9 cellular contexts compared by ENCODE assay signal in genomic region chr16:64089697-64090096, GRCh38.
A peak's percentile ranks its signal among the peaks of the same experiment; 100 is the strongest.
DNase-seq lines count a peak whose midpoint lies in the region; ATAC-seq and TF ChIP-seq lines count a peak whose summit lies in the region.
"Had no signal": no experiment of that assay in that cellular context is flagged by ENCODE, and none has a peak within 500 bp of the region (broad histone marks: within the 10 kb centered on the region; RNA-seq: fewer than 3 reads in every experiment).

No MANE protein-coding gene starts in this region.

- H3K9me3 ChIP-seq in cardiac muscle cell (ENCODE audit: low read depth) (no peaks in the 10 kb centered on the region), iPS DF 6.9 (ENCODE audit: control insufficient read depth, insufficient read depth, low read length) (no peaks in the 10 kb centered on the region), gastroesophageal sphincter (no peaks in the 10 kb centered on the region), aorta (ENCODE audit: control insufficient read depth, low read length) (no peaks in the 10 kb centered on the region)

- H3K4me1 ChIP-seq in cardiac muscle cell (ENCODE audit: low read depth) (peaks cover 5% of the 10 kb centered on the region), iPS DF 6.9 (ENCODE audit: control insufficient read depth, insufficient read depth, low read length) (no peaks in the 10 kb centered on the region), gastroesophageal sphincter (no peaks in the 10 kb centered on the region), aorta (ENCODE audit: control insufficient read depth in 1 of 2, insufficient read depth in 2 of 2, low read length in 2 of 2) (no peaks in the 10 kb centered on the region)

- H3K27me3 ChIP-seq in cardiac muscle cell = no peaks in the 10 kb centered on the region
- H3K27me3 ChIP-seq in iPS DF 6.9 (ENCODE audit: control insufficient read depth, insufficient read depth, low read length) = 0 out of 2 replicates have a peak, but pooled peaks cover 1% of the 10 kb centered on the region
- H3K27me3 ChIP-seq in gastroesophageal sphincter = no peaks in the 10 kb centered on the region
- no peaks in the 10 kb centered on the region for H3K27me3 ChIP-seq in aorta (ENCODE audit: control insufficient read depth in 1 of 2, insufficient read depth in 2 of 2, low read length in 1 of 2)

- ATAC-seq in Right ventricle myocardium inferior = no peak
- peak; percentile 67 for ATAC-seq in SK-N-SH treated with all-trans-retinoic acid at 6 μM for 48 hours
- ATAC-seq in gastroesophageal sphincter = no peak
- no peak for ATAC-seq in GM19467 (IDR thresholded peaks at IDR 0.05; ENCODE audit: unreplicated experiment)
- no peak for ATAC-seq in aorta (ENCODE audit: low FRiP score)

- intact Hi-C loops in Right ventricle myocardium inferior (cut with DNase I) (loop anchor here (2.0 to 5.0 kb wide), 2 partner anchors 368 to 1029 kb away; no protein-coding TSS in a partner anchor), aorta (cut with DNase I) (loop anchor here in 1 of 2 donors (5.0 kb wide), 1 partner anchor 1028 kb away; no protein-coding TSS in a partner anchor)

- TF ChIP-seq EP300 in gastroesophageal sphincter (IDR thresholded peaks at IDR 0.05) = no peak

- no peak overlapping the region for H3K4me3 ChIP-seq in cardiac muscle cell
- no peak overlapping the region for H3K4me3 ChIP-seq in iPS DF 6.9 (ENCODE audit: low read length)
- no peak overlapping the region for H3K4me3 ChIP-seq in gastroesophageal sphincter
- no peak overlapping the region for H3K4me3 ChIP-seq in aorta (ENCODE audit: low read length in 2 of 2)

- H3K27ac ChIP-seq in cardiac muscle cell (no peak overlapping the region), iPS DF 6.9 (ENCODE audit: low read length) (no peak overlapping the region), gastroesophageal sphincter (no peak overlapping the region), aorta (ENCODE audit: low read depth in 1 of 2, low read length in 2 of 2) (no peak overlapping the region)

- H3K36me3 ChIP-seq in cardiac muscle cell = no peaks in the 10 kb centered on the region
- H3K36me3 ChIP-seq in iPS DF 6.9 (ENCODE audit: control insufficient read depth, insufficient read depth, low read length) = no peaks in the 10 kb centered on the region
- no peaks in the 10 kb centered on the region for H3K36me3 ChIP-seq in gastroesophageal sphincter
- no peaks in the 10 kb centered on the region for H3K36me3 ChIP-seq in aorta (ENCODE audit: control insufficient read depth in 1 of 2, insufficient read depth in 2 of 2, low read length in 1 of 2)

- no peak for TF ChIP-seq POLR2A in gastroesophageal sphincter (IDR thresholded peaks at IDR 0.05)

- TF ChIP-seq CTCF in cardiac muscle cell (IDR thresholded peaks at IDR 0.05; ENCODE audit: low read depth, low read length) (peak; percentile 60), gastroesophageal sphincter (IDR thresholded peaks at IDR 0.05) (peak in 2 of 4 experiments; percentile 8 to 47)

- peak; percentile 40 to 60 for DNase-seq in cardiac muscle cell (ENCODE audit: low read depth in 1 of 2, low spot score in 1 of 2)
- no peak for DNase-seq in Right ventricle myocardium inferior (ENCODE audit: missing footprints)
- DNase-seq in iPS DF 6.9 (ENCODE audit: low read depth, low spot score) = peak; percentile 25
- DNase-seq in aorta = no peak
- no peak for DNase-seq in NCI-H187 treated with DMSO at 0.1 percent for 48 hours (lab: John Stamatoyannopoulos, UW)
- DNase-seq: activated naive CD8-positive, alpha-beta T cell treated with anti-CD3 and anti-CD28 coated beads for 36 hours had no signal

TF ChIP-seq in SK-N-SH treated with all-trans-retinoic acid at 6 μM for 48 hours, 23 proteins besides CTCF, POLR2A, EP300 and RAD21:
- TF ChIP-seq TOX (CRISPR knock-in tag; IDR thresholded peaks at IDR 0.05; ENCODE audit: borderline replicate concordance) (no peak), PATZ1 (CRISPR knock-in tag; IDR thresholded peaks at IDR 0.05; ENCODE audit: borderline replicate concordance) (no peak), ZNF565 (CRISPR knock-in tag; conservative IDR thresholded peaks at IDR 0.05; ENCODE audit: low read depth) (no peak), POU6F1 (CRISPR knock-in tag; IDR thresholded peaks at IDR 0.05; ENCODE audit: borderline replicate concordance, low read depth) (no peak), TSHZ2 (CRISPR knock-in tag; IDR thresholded peaks at IDR 0.05) (no peak), OSR1 (CRISPR knock-in tag; IDR thresholded peaks at IDR 0.05) (no peak), ZNF70 (CRISPR knock-in tag; IDR thresholded peaks at IDR 0.05) (no peak), RARB (CRISPR knock-in tag; IDR thresholded peaks at IDR 0.05) (no peak), TCF4 (CRISPR knock-in tag; IDR thresholded peaks at IDR 0.05; ENCODE audit: borderline replicate concordance) (no peak), CSRNP3 (CRISPR knock-in tag; IDR thresholded peaks at IDR 0.05) (no peak), BACH2 (CRISPR knock-in tag; IDR thresholded peaks at IDR 0.05; ENCODE audit: borderline replicate concordance) (no peak), GLIS3 (CRISPR knock-in tag; IDR thresholded peaks at IDR 0.05) (no peak)

Comparison
In these comparisons a context has a peak if more than half of its experiments do, and no peak if none do; other contexts are left out.
1. DNase-seq: peak in cardiac muscle cell (2 of 2) and iPS DF 6.9 (single experiment); none in Right ventricle myocardium inferior (single experiment), aorta (0 of 2) and NCI-H187 treated with DMSO at 0.1 percent for 48 hours (single experiment).